ENCODE assay signal across 8 cellular contexts in genomic region chr20:5205348-5206210, GRCh38.
DNase-seq lines count a peak whose midpoint lies in the region; ATAC-seq and TF ChIP-seq lines count a peak whose summit lies in the region.

No MANE protein-coding gene starts in this region.

- H3K4me1 Mint-ChIP-seq in CD14-positive monocyte = no peaks in the 10 kb centered on the region

- peak; percentile 73 for DNase-seq in CD14-positive monocyte (ENCODE audit: low spot score)
- peak; percentile 83 for DNase-seq in NCI-H748 (lab: John Stamatoyannopoulos, UW; ENCODE audit: unreplicated experiment)
- peak; percentile 53 to 60 for DNase-seq in activated CD4-positive, alpha-beta T cell treated with anti-CD3 and anti-CD28 coated beads, Interleukin-2, amount 50 U/mL, for 4 hours
- peak; percentile 79 for DNase-seq in ecto neural progenitor cell (ENCODE audit: low spot score)
- peak; percentile 84 to 85 for DNase-seq in lung microvascular endothelial cell (ENCODE audit: low read depth in 2 of 2)
- peak; percentile 49 for DNase-seq in stimulated activated CD8-positive, alpha-beta memory T cell treated with anti-CD3 and anti-CD28 coated beads, Interleukin-15, amount 100 ng/mL, for 1 hour (ENCODE audit: low read depth)

- H3K36me3 Mint-ChIP-seq in CD14-positive monocyte = peaks cover 5% of the 10 kb centered on the region in 2 donors

- H3K9me3 Mint-ChIP-seq in CD14-positive monocyte = peaks cover 0 to 4% (median 2%) of the 10 kb centered on the region in 7 donors

- H3K27me3 Mint-ChIP-seq in CD14-positive monocyte (ENCODE audit: low read depth in 3 of 3) = peaks cover 0 to 2% (median 0%) of the 10 kb centered on the region in 3 donors

- intact Hi-C loops in CD14-positive monocyte (cut with micrococcal nuclease) = loop anchor here in 1 of 2 donors (2.0 kb wide), 1 partner anchor 243 kb away; no protein-coding TSS in a partner anchor

- H3K4me3 Mint-ChIP-seq in CD14-positive monocyte = no peak overlapping the region

- no peak overlapping the region for H3K27ac Mint-ChIP-seq in CD14-positive monocyte

- ATAC-seq in GM19324 (IDR thresholded peaks at IDR 0.05; ENCODE audit: low FRiP score, unreplicated experiment) (peak; percentile 78), HG03457 (IDR thresholded peaks at IDR 0.05; ENCODE audit: unreplicated experiment) (peak; percentile 82)

- peak; percentile 87 for TF ChIP-seq CTCF in CD14-positive monocyte (IDR thresholded peaks at IDR 0.05)

Comparison
In these comparisons a context has a peak if more than half of its experiments do, and no peak if none do; other contexts are left out.
1. Peak in every context shown above with its lines: DNase-seq and ATAC-seq.